Comparison of ENCODE assay signal across 36 cellular contexts in the genomic region with DNA sequence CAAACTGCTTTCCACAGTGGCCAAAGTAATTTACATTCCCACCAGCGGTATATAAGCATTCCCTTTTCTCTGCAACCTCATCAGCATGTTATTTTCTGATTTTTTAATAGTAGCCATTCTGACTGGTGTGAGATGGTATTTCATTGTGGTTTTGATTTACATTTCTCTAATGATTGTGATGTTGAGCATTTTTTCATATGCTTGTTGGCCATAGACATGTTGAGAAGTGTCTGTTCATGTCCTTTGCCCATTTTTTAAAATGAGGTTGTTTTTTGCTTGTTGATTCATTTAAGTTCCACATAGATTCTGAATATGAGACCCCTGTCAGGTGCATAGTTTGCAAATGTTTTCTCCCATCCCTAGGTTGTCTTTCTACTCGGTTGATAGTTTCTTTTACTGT.
"Had no signal": no experiment of that assay in that cellular context is flagged by ENCODE, and none has a peak within 500 bp of the region (broad histone marks: within the 10 kb centered on the region; RNA-seq: fewer than 3 reads in every experiment).

No MANE protein-coding gene starts in this region.

- H3K4me3 ChIP-seq: adrenal gland, body of pancreas had no signal

- H3K27ac ChIP-seq: adrenal gland, body of pancreas, brain microvascular endothelial cell, VCaP had no signal

- DNase-seq: activated B cell treated with CpG ODN at 0.5 μM for 24 hours; activated CD4-positive, alpha-beta memory T cell treated with anti-CD3 and anti-CD28 coated beads for 36 hours; activated CD4-positive, alpha-beta T cell treated with anti-CD3 and anti-CD28 coated beads for 4 hours; activated CD4-positive, alpha-beta T cell treated with anti-CD3 and anti-CD28 coated beads, Interleukin-2, amount 10 ng/mL, durations not matched to agents 24 days and 14 days; activated CD4-positive, alpha-beta T cell treated with anti-CD3 and anti-CD28 coated beads, Interleukin-2, amount 50 U/mL, for 1 hour; activated CD4-positive, alpha-beta T cell treated with anti-CD3 and anti-CD28 coated beads, Interleukin-2, amount 50 U/mL, for 4 hours; activated CD4-positive, CD25-positive, alpha-beta regulatory T cell treated with anti-CD3 and anti-CD28 coated beads, Interleukin-2, amount 50 U/mL, for 72 hours; activated CD8-positive, alpha-beta memory T cell treated with anti-CD3 and anti-CD28 coated beads, Interleukin-2, amount 50 U/mL, for 4 hours; activated CD8-positive, alpha-beta T cell treated with anti-CD3 and anti-CD28 coated beads for 36 hours; activated effector memory CD4-positive, alpha-beta T cell treated with anti-CD3 and anti-CD28 coated beads, Interleukin-2, amount 50 U/mL, for 16 hours; activated gamma-delta T cell treated with Interleukin-2 at 50 U/mL for 16 hours; activated naive CD4-positive, alpha-beta T cell; activated naive CD4-positive, alpha-beta T cell treated with anti-CD3 and anti-CD28 coated beads for 36 hours; activated naive CD4-positive, alpha-beta T cell treated with anti-CD3 and anti-CD28 coated beads, Interleukin-2, amount 50 U/mL, for 16 hours; activated naive CD8-positive, alpha-beta T cell treated with anti-CD3 and anti-CD28 coated beads for 36 hours; activated T-cell treated with anti-CD3 and anti-CD28 coated beads for 4 hours; activated T-cell treated with anti-CD3 and anti-CD28 coated beads, Interleukin-2, amount 50 U/mL, for 1 hour; activated T-cell treated with anti-CD3 and anti-CD28 coated beads, Interleukin-2, amount 50 U/mL, for 4 hours; activated T-cell treated with anti-CD3 and anti-CD28 coated beads, Interleukin-2, amount 50 U/mL, for 72 hours; adrenal gland; amniotic stem cell; aorta; body of pancreas; brain microvascular endothelial cell; central memory CD4-positive, alpha-beta T cell; T-helper 1 cell; T-helper 2 cell; T-helper 9 cell had no signal

- H3K36me3 Mint-ChIP-seq: activated CD4-positive, alpha-beta memory T cell treated with anti-CD3 and anti-CD28 coated beads for 36 hours; activated naive CD8-positive, alpha-beta T cell treated with anti-CD3 and anti-CD28 coated beads for 36 hours had no signal

- H3K27me3 Mint-ChIP-seq: activated B cell treated with CpG ODN at 0.5 μM for 24 hours; activated CD4-positive, alpha-beta memory T cell treated with anti-CD3 and anti-CD28 coated beads for 36 hours; activated CD4-positive, alpha-beta T cell treated with anti-CD3 and anti-CD28 coated beads, Interleukin-2, amount 10 ng/mL, durations not matched to agents 24 days and 14 days; activated CD8-positive, alpha-beta T cell treated with anti-CD3 and anti-CD28 coated beads for 36 hours; activated naive CD8-positive, alpha-beta T cell treated with anti-CD3 and anti-CD28 coated beads for 36 hours; activated T-helper 17 cell treated with anti-CD3 and anti-CD28 coated beads, Interleukin-2, amount 50 U/mL, for 72 hours had no signal

- H3K9me3 Mint-ChIP-seq: activated naive CD8-positive, alpha-beta T cell treated with anti-CD3 and anti-CD28 coated beads for 36 hours had no signal

- ATAC-seq: activated CD8-positive, alpha-beta T cell treated with anti-CD3 and anti-CD28 coated beads for 36 hours; activated naive CD4-positive, alpha-beta T cell treated with anti-CD3 and anti-CD28 coated beads, Interleukin-2, amount 50 U/mL, for 72 hours; activated T-cell treated with anti-CD3 and anti-CD28 coated beads, Interleukin-2, amount 50 U/mL, for 4 hours; activated T-cell treated with anti-CD3 and anti-CD28 coated beads, Interleukin-2, amount 50 U/mL, for 72 hours; activated T-helper 17 cell treated with anti-CD3 and anti-CD28 coated beads, Interleukin-2, amount 50 U/mL, for 72 hours; body of pancreas had no signal

- H3K4me1 Mint-ChIP-seq: activated B cell treated with CpG ODN at 0.5 μM for 24 hours; activated CD4-positive, alpha-beta T cell treated with anti-CD3 and anti-CD28 coated beads, Interleukin-2, amount 10 ng/mL, durations not matched to agents 24 days and 14 days; activated naive CD8-positive, alpha-beta T cell treated with anti-CD3 and anti-CD28 coated beads for 36 hours; activated T-helper 17 cell treated with anti-CD3 and anti-CD28 coated beads, Interleukin-2, amount 50 U/mL, for 72 hours had no signal

- H3K27me3 ChIP-seq: adrenal gland, body of pancreas, brain microvascular endothelial cell had no signal

- H3K4me1 ChIP-seq: adrenal gland, body of pancreas had no signal

- H3K36me3 ChIP-seq: adrenal gland, brain microvascular endothelial cell had no signal

- FAIRE-seq: astrocyte, TTC549 had no signal

- H3K4me3 Mint-ChIP-seq: activated B cell treated with CpG ODN at 0.5 μM for 24 hours; activated CD4-positive, alpha-beta memory T cell treated with anti-CD3 and anti-CD28 coated beads for 36 hours; activated CD4-positive, alpha-beta T cell treated with anti-CD3 and anti-CD28 coated beads, Interleukin-2, amount 10 ng/mL, durations not matched to agents 24 days and 14 days; activated CD8-positive, alpha-beta T cell treated with anti-CD3 and anti-CD28 coated beads for 36 hours; activated naive CD4-positive, alpha-beta T cell treated with anti-CD3 and anti-CD28 coated beads for 36 hours; activated naive CD8-positive, alpha-beta T cell treated with anti-CD3 and anti-CD28 coated beads for 36 hours; activated T-cell treated with anti-CD3 and anti-CD28 coated beads, Interleukin-2, amount 50 U/mL, for 4 hours; activated T-cell treated with anti-CD3 and anti-CD28 coated beads, Interleukin-2, amount 50 U/mL, for 72 hours; activated T-helper 1 cell treated with anti-CD3 and anti-CD28 coated beads, Interleukin-12 subunit alpha, Interleukin-12 subunit beta, Interleukin-2, Interleukin-4 antibody, amounts not matched to agents 30 ng/mL and 10 ng/mL and 1 ng/mL, durations not matched to agents 14 hours and 24 hours and 36 hours; activated T-helper 17 cell treated with anti-CD3 and anti-CD28 coated beads, Interleukin-2, amount 50 U/mL, for 72 hours; T-helper 1 cell treated with Interleukin-12 subunit alpha and Interleukin-12 subunit beta and Interleukin-4 antibody, amounts not matched to agents 30 μg/mL and 1 μg/mL, for 36 hours; T-helper 2 cell treated with Interferon-gamma antibody and Interleukin-4, amounts not matched to agents 5 μg/mL and 100 μg/mL, for 36 hours had no signal

- H3K27ac Mint-ChIP-seq: activated B cell treated with CpG ODN at 0.5 μM for 24 hours; activated CD4-positive, alpha-beta memory T cell treated with anti-CD3 and anti-CD28 coated beads for 36 hours; activated CD4-positive, alpha-beta T cell treated with anti-CD3 and anti-CD28 coated beads, Interleukin-2, amount 10 ng/mL, durations not matched to agents 24 days and 14 days; activated CD8-positive, alpha-beta T cell treated with anti-CD3 and anti-CD28 coated beads for 36 hours; activated naive CD4-positive, alpha-beta T cell treated with anti-CD3 and anti-CD28 coated beads for 36 hours; activated naive CD4-positive, alpha-beta T cell treated with anti-CD3 and anti-CD28 coated beads, Interleukin-2, amount 50 U/mL, for 72 hours; activated naive CD8-positive, alpha-beta T cell treated with anti-CD3 and anti-CD28 coated beads for 36 hours; activated T-cell treated with anti-CD3 and anti-CD28 coated beads, Interleukin-2, amount 50 U/mL, for 72 hours; activated T-helper 1 cell treated with anti-CD3 and anti-CD28 coated beads, Interleukin-12 subunit alpha, Interleukin-12 subunit beta, Interleukin-2, Interleukin-4 antibody, amounts not matched to agents 30 ng/mL and 10 ng/mL and 1 ng/mL, durations not matched to agents 14 hours and 24 hours and 36 hours; activated T-helper 17 cell treated with anti-CD3 and anti-CD28 coated beads, Interleukin-2, amount 50 U/mL, for 72 hours; T-helper 1 cell treated with Interleukin-12 subunit alpha and Interleukin-12 subunit beta and Interleukin-4 antibody, amounts not matched to agents 30 μg/mL and 1 μg/mL, for 36 hours; T-helper 2 cell treated with Interferon-gamma antibody and Interleukin-4, amounts not matched to agents 5 μg/mL and 100 μg/mL, for 36 hours had no signal
